In the genomic region with DNA sequence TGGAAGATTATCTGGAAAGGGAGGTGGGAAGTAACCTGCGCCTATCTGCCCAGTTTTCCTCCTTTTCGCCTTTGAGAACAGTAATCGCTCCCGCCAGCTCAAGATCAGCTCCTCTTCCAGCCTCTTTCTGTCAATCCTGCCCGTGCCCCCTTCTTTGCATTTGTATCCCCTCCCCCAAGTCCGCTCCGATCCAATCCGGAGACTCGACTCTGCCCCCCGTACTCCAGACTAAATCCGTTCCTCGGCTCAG, we compare ENCODE assay signal across 1 cellular context.
A peak's percentile ranks its signal among the peaks of the same experiment; 100 is the strongest.
TF ChIP-seq lines count a peak whose summit lies in the region.

No MANE protein-coding gene starts in this region.

TF ChIP-seq in HEK293, 187 proteins besides CTCF, POLR2A, EP300 and RAD21 (continued from another document):
- TF ChIP-seq, protein P1, sequence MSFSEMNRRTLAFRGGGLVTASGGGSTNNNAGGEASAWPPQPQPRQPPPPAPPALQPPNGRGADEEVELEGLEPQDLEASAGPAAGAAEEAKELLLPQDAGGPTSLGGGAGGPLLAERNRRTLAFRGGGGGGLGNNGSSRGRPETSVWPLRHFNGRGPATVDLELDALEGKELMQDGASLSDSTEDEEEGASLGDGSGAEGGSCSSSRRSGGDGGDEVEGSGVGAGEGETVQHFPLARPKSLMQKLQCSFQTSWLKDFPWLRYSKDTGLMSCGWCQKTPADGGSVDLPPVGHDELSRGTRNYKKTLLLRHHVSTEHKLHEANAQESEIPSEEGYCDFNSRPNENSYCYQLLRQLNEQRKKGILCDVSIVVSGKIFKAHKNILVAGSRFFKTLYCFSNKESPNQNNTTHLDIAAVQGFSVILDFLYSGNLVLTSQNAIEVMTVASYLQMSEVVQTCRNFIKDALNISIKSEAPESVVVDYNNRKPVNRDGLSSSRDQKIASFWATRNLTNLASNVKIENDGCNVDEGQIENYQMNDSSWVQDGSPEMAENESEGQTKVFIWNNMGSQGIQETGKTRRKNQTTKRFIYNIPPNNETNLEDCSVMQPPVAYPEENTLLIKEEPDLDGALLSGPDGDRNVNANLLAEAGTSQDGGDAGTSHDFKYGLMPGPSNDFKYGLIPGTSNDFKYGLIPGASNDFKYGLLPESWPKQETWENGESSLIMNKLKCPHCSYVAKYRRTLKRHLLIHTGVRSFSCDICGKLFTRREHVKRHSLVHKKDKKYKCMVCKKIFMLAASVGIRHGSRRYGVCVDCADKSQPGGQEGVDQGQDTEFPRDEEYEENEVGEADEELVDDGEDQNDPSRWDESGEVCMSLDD (tag by site-specific recombination; IDR thresholded peaks at IDR 0.05), result peak; percentile 59; the same call in 1 of the 2 replicates
- TF ChIP-seq HOXD13 (CRISPR knock-in tag; IDR thresholded peaks at IDR 0.05; ENCODE audit: borderline replicate concordance) (no peak), ZNF24 (tag by site-specific recombination; IDR thresholded peaks at IDR 0.05) (0 out of 2 replicates have a peak, but pooled peaks have one; percentile 53), ZNF341 (tag by site-specific recombination; IDR thresholded peaks at IDR 0.05; ENCODE audit: low read depth) (peak; percentile 97), SP7 (tag by site-specific recombination; IDR thresholded peaks at IDR 0.05) (no peak; the same call in 1 of the 2 replicates)
- TF ChIP-seq, protein P2, sequence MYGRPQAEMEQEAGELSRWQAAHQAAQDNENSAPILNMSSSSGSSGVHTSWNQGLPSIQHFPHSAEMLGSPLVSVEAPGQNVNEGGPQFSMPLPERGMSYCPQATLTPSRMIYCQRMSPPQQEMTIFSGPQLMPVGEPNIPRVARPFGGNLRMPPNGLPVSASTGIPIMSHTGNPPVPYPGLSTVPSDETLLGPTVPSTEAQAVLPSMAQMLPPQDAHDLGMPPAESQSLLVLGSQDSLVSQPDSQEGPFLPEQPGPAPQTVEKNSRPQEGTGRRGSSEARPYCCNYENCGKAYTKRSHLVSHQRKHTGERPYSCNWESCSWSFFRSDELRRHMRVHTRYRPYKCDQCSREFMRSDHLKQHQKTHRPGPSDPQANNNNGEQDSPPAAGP (tag by site-specific recombination; IDR thresholded peaks at IDR 0.05), result peak; percentile 58
TF ChIP-seq in HEK293: peak in this region for 11.
